ENCODE assay signal across 17 cellular contexts in the genomic region with DNA sequence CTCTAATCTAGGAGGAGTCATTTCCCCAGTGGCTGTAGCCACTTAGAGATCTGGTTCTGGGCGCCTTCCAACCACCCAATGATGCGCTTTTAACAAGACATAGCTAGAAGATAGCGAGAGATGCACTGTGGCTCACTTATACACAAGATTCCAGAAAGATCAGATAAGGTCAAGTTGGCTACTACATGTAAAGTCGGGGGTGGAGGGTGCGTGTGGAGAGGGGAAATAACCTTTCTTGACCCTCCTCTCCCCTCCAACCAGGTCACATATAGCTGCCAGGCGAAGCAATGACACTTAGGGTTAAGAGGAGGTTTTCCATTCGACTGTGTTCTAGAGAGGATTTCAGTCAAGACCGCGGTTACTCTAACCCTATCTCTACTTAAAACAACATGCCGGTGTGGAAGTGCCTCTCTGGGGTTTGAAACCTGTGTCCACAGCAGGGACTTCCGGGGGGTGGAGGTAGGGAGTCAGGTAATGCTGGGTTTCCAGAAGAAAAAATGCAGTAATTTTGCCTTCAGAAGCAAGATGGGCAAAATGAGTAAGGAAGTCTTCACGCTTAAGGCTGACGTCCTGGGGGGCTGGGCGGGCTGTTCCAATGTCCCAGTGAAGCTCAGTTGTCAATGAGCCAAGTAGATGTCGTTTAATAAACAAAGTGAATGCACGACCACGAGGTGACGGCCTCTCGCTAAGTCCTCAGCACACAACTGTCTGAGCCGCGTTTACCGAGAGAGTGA. TPM values are rescaled to one million over a fixed set of nuclear protein-coding genes. Genes with fewer than 3 reads are reported as not detected.
DNase-seq lines count a peak whose midpoint lies in the region; ATAC-seq and TF ChIP-seq lines count a peak whose summit lies in the region.
"Had no signal": no experiment of that assay in that cellular context is flagged by ENCODE, and none has a peak within 500 bp of the region (broad histone marks: within the 10 kb centered on the region; RNA-seq: fewer than 3 reads in every experiment).

No MANE protein-coding gene starts in this region.

- H3K4me3 Mint-ChIP-seq in CD4-positive, alpha-beta T cell, result peak overlapping the region; percentile 46
- no peak overlapping the region for H3K4me3 Mint-ChIP-seq in activated naive CD8-positive, alpha-beta T cell treated with anti-CD3 and anti-CD28 coated beads, Interleukin-2, amount 50 U/mL, for 24 hours
- no peak overlapping the region for H3K4me3 Mint-ChIP-seq in MCF 10A (ENCODE audit: unreplicated experiment)

- 5 to 9% methylated on average over 22 of the region's 22 CpGs for WGBS in lung, 2 donors

- no peak for DNase-seq in CD4-positive, alpha-beta T cell
- no peak for DNase-seq in activated naive CD8-positive, alpha-beta T cell treated with anti-CD3 and anti-CD28 coated beads, Interleukin-2, amount 50 U/mL, for 24 hours
- DNase-seq in lung (ENCODE audit: low spot score), result peak; percentile 4
- no peak for DNase-seq in T1000 (lab: John Stamatoyannopoulos, UW)
- DNase-seq in NCI-H146 treated with DMSO at 0.1 percent for 48 hours (lab: John Stamatoyannopoulos, UW; ENCODE audit: unreplicated experiment), result no peak
- DNase-seq in MCF 10A (ENCODE audit: unreplicated experiment), result no peak
- DNase-seq: central memory CD4-positive, alpha-beta T cell; midbrain; NCI-H446 treated with DMSO at 0.1 percent for 48 hours; stimulated activated CD4-positive, alpha-beta T cell treated with anti-CD3 and anti-CD28 coated beads, Interleukin-4, amount 100 ng/mL, for 24 hours; stimulated activated naive CD4-positive, alpha-beta T cell treated with Interleukin-2 at 50 U/mL for 16 hours had no signal

- H3K27me3 ChIP-seq in CD4-positive, alpha-beta T cell (ENCODE audit: control insufficient read depth, insufficient read depth, low read length), result peaks cover 99% of the 10 kb centered on the region
- H3K27me3 ChIP-seq in lung (ENCODE audit: control insufficient read depth, insufficient read depth), result peaks cover 3% of the 10 kb centered on the region

- H3K36me3 ChIP-seq in lung (ENCODE audit: control insufficient read depth in 2 of 2, insufficient read depth in 2 of 2, low read length in 2 of 2), result no peaks in the 10 kb centered on the region
- H3K36me3 ChIP-seq: BLaER1 treated with 17β-estradiol and CSF1 and Interleukin-3, amounts not matched to agents 10 nM and 100 nM had no signal

- POLR2A ChIA-PET in CD4-positive, alpha-beta T cell (lab: Charles Lee), result no interaction called here
- POLR2A ChIA-PET in MCF 10A (lab: Yijun Ruan, JAX), result interaction anchor here (1.1 kb wide), 1 partner anchor 393 kb away, joined by 5 read pairs; no protein-coding TSS in a partner anchor

- peaks cover 0 to 8% of the 10 kb centered on the region in 2 donors for H3K4me1 ChIP-seq in lung (ENCODE audit: control insufficient read depth in 2 of 2, insufficient read depth in 2 of 2, low read length in 2 of 2)

- H3K4me3 ChIP-seq in lung, result no peak overlapping the region

- peaks cover 7% of the 10 kb centered on the region for H3K9me3 Mint-ChIP-seq in CD4-positive, alpha-beta T cell
- H3K9me3 Mint-ChIP-seq in activated naive CD8-positive, alpha-beta T cell treated with anti-CD3 and anti-CD28 coated beads, Interleukin-2, amount 50 U/mL, for 24 hours, result peaks cover 23% of the 10 kb centered on the region
- no peaks in the 10 kb centered on the region for H3K9me3 Mint-ChIP-seq in MCF 10A (ENCODE audit: unreplicated experiment)

- ATAC-seq in CD4-positive, alpha-beta T cell (ENCODE audit: poor library complexity), result no peak
- peak; percentile 38 for ATAC-seq in GM18511 (IDR thresholded peaks at IDR 0.05; ENCODE audit: unreplicated experiment)
- no peak for ATAC-seq in activated naive CD8-positive, alpha-beta T cell treated with anti-CD3 and anti-CD28 coated beads, Interleukin-2, amount 50 U/mL, for 24 hours
- no peak for ATAC-seq in lung (ENCODE audit: insufficient read depth, low FRiP score)
- ATAC-seq in HG02642 (IDR thresholded peaks at IDR 0.05; ENCODE audit: poor library complexity, unreplicated experiment), result no peak
- ATAC-seq: esophagus mucosa, Right ventricle myocardium inferior had no signal

- peaks cover 98% of the 10 kb centered on the region for H3K27me3 Mint-ChIP-seq in CD4-positive, alpha-beta T cell
- H3K27me3 Mint-ChIP-seq in activated naive CD8-positive, alpha-beta T cell treated with anti-CD3 and anti-CD28 coated beads, Interleukin-2, amount 50 U/mL, for 24 hours, result peaks cover 89% of the 10 kb centered on the region
- H3K27me3 Mint-ChIP-seq in MCF 10A (ENCODE audit: insufficient read depth, unreplicated experiment), result no peaks in the 10 kb centered on the region

- H3K27ac ChIP-seq in CD4-positive, alpha-beta T cell (ENCODE audit: low read depth, low read length), result no peak overlapping the region
- H3K27ac ChIP-seq in lung (ENCODE audit: low read depth in 1 of 2, low read length in 1 of 2), result no peak overlapping the region
- H3K27ac ChIP-seq: BLaER1 treated with 17β-estradiol and CSF1 and Interleukin-3, amounts not matched to agents 10 nM and 100 nM; HL-60 had no signal

- TF ChIP-seq CTCF in CD4-positive, alpha-beta T cell (IDR thresholded peaks at IDR 0.05), result no peak
- TF ChIP-seq CTCF in lung (IDR thresholded peaks at IDR 0.05; ENCODE audit: control extremely low read depth, extremely low read depth), result no peak
- TF ChIP-seq CTCF in MCF 10A (IDR thresholded peaks at IDR 0.05; ENCODE audit: unreplicated experiment), result no peak

- intact Hi-C loops in CD4-positive, alpha-beta T cell (cut with DNase I, micrococcal nuclease), result loop anchor here (10.0 kb wide), 2 partner anchors 852 to 872 kb away; no protein-coding TSS in a partner anchor
- intact Hi-C loops in MCF 10A (cut with micrococcal nuclease), result no loop called here

- H3K27ac Mint-ChIP-seq in CD4-positive, alpha-beta T cell, result no peak overlapping the region
- H3K27ac Mint-ChIP-seq in activated naive CD8-positive, alpha-beta T cell treated with anti-CD3 and anti-CD28 coated beads, Interleukin-2, amount 50 U/mL, for 24 hours, result peak overlapping the region; percentile 49
- no peak overlapping the region for H3K27ac Mint-ChIP-seq in MCF 10A (ENCODE audit: low read depth, unreplicated experiment)

- no peaks in the 10 kb centered on the region for H3K36me3 Mint-ChIP-seq in CD4-positive, alpha-beta T cell (ENCODE audit: low read depth)
- peaks cover 17% of the 10 kb centered on the region for H3K36me3 Mint-ChIP-seq in activated naive CD8-positive, alpha-beta T cell treated with anti-CD3 and anti-CD28 coated beads, Interleukin-2, amount 50 U/mL, for 24 hours (ENCODE audit: low read depth)
- H3K36me3 Mint-ChIP-seq in MCF 10A (ENCODE audit: insufficient read depth, unreplicated experiment), result no peaks in the 10 kb centered on the region

- CTCF ChIA-PET in CD4-positive, alpha-beta T cell (lab: Charles Lee), result no interaction called here
- CTCF ChIA-PET in MCF 10A (lab: Yijun Ruan, JAX), result interaction anchor here (0.7 to 1.4 kb wide), 2 partner anchors 14 to 65 kb away, joined by 3 read pairs; no protein-coding TSS in a partner anchor

- peaks cover 27% of the 10 kb centered on the region for H3K9me3 ChIP-seq in CD4-positive, alpha-beta T cell (ENCODE audit: control insufficient read depth, low read length)
- H3K9me3 ChIP-seq in lung (ENCODE audit: control insufficient read depth in 2 of 2, insufficient read depth in 1 of 2, low read length in 1 of 2), result peaks cover 0 to 22% of the 10 kb centered on the region in 2 donors

- no TSS peak for BruUV-seq in MCF 10A (replicated peaks; lab: Mats Ljungman, UMichigan)

- peaks cover 34% of the 10 kb centered on the region for H3K4me1 Mint-ChIP-seq in CD4-positive, alpha-beta T cell (ENCODE audit: low read depth)
- peaks cover 20% of the 10 kb centered on the region for H3K4me1 Mint-ChIP-seq in activated naive CD8-positive, alpha-beta T cell treated with anti-CD3 and anti-CD28 coated beads, Interleukin-2, amount 50 U/mL, for 24 hours
- H3K4me1 Mint-ChIP-seq in MCF 10A (ENCODE audit: insufficient read depth, unreplicated experiment), result no peaks in the 10 kb centered on the region

RNA-seq across cellular contexts. Expression of a gene that starts 1.9 kb away (rescaled TPM):
- total RNA-seq in CD4-positive, alpha-beta T cell, result not detected
- not detected for total RNA-seq in lung
- polyA plus RNA-seq in lung, result not detected
- not detected in 2 replicates for total RNA-seq in MCF 10A (2022)
- total RNA-seq: esophagus mucosa, Right ventricle myocardium inferior had no signal
